ENCODE assay signal across 23 cellular contexts in genomic region chr9:133699546-133699945, GRCh38. TPM values are rescaled to one million over a fixed set of nuclear protein-coding genes. Genes with fewer than 3 reads are reported as not detected.
"Had no signal": no experiment of that assay in that cellular context is flagged by ENCODE, and none has a peak within 500 bp of the region (broad histone marks: within the 10 kb centered on the region; RNA-seq: fewer than 3 reads in every experiment).

No MANE protein-coding gene starts in this region.

- H3K27me3 ChIP-seq: hepatocyte, testis had no signal

- H2AFZ ChIP-seq: hepatocyte had no signal

- H3K27ac ChIP-seq: colonic mucosa, esophagus squamous epithelium, gastroesophageal sphincter, hepatocyte, neutrophil, sigmoid colon, testis, transverse colon had no signal

- H3K27me3 Mint-ChIP-seq: stimulated activated naive CD8-positive, alpha-beta T cell treated with anti-CD3 and anti-CD28 coated beads, Interleukin-15, amount 100 ng/mL, for 72 hours had no signal

- H3K4me3 Mint-ChIP-seq: stimulated activated naive B cell treated with anti-CD40 and anti-IgM and Interleukin-4, amounts not matched to agents 10 μg/mL and 1 μg/mL and 100 μg/mL, for 72 hours had no signal

- H3K79me2 ChIP-seq: hepatocyte had no signal

- FAIRE-seq: kidney had no signal

- H3K4me2 ChIP-seq: hepatocyte had no signal

- H3K4me1 ChIP-seq: colonic mucosa had no signal

- H3K9me3 ChIP-seq: colonic mucosa, esophagus squamous epithelium, gastroesophageal sphincter, neutrophil, sigmoid colon, testis, transverse colon had no signal

- ATAC-seq: gastroesophageal sphincter; left cardiac atrium; left ventricle myocardium superior; stimulated activated naive B cell treated with anti-CD40 and anti-IgM and Interleukin-4, amounts not matched to agents 10 μg/mL and 1 μg/mL and 100 μg/mL, for 72 hours; stimulated activated naive CD8-positive, alpha-beta T cell treated with anti-CD3 and anti-CD28 coated beads, Interleukin-15, amount 100 ng/mL, for 72 hours had no signal

- H3K27ac Mint-ChIP-seq: stimulated activated naive B cell treated with anti-CD40 and anti-IgM and Interleukin-4, amounts not matched to agents 10 μg/mL and 1 μg/mL and 100 μg/mL, for 72 hours; stimulated activated naive CD8-positive, alpha-beta T cell treated with anti-CD3 and anti-CD28 coated beads, Interleukin-15, amount 100 ng/mL, for 72 hours had no signal

- H3K9me3 Mint-ChIP-seq: stimulated activated naive B cell treated with anti-CD40 and anti-IgM and Interleukin-4, amounts not matched to agents 10 μg/mL and 1 μg/mL and 100 μg/mL, for 72 hours had no signal

- H3K36me3 ChIP-seq: colonic mucosa, esophagus squamous epithelium, gastroesophageal sphincter, neutrophil, sigmoid colon, transverse colon had no signal

- DNase-seq: colonic mucosa; dermis blood vessel endothelial cell; esophagus squamous epithelium; foreskin fibroblast; glutamatergic neuron; kidney; left cardiac atrium; left ventricle myocardium superior; mesenchymal stem cell; midbrain; sigmoid colon; stimulated activated CD4-positive, alpha-beta T cell treated with anti-CD3 and anti-CD28 coated beads, Interleukin-2, amount 100 ng/mL, for 24 hours; stimulated activated CD4-positive, alpha-beta T cell treated with anti-CD3 and anti-CD28 coated beads, Interleukin-4, amount 100 ng/mL, for 4 hours; stimulated activated naive B cell treated with anti-CD40 and anti-IgM and Interleukin-4, amounts not matched to agents 10 μg/mL and 1 μg/mL and 100 μg/mL, for 72 hours; stimulated activated naive CD8-positive, alpha-beta T cell treated with anti-CD3 and anti-CD28 coated beads, Interleukin-15, amount 100 ng/mL, for 72 hours; testis; transverse colon had no signal

- H3K4me3 ChIP-seq: colonic mucosa, esophagus squamous epithelium, gastroesophageal sphincter, hepatocyte, lung, sigmoid colon, skin epidermis, testis, transverse colon had no signal

- H3K36me3 Mint-ChIP-seq: stimulated activated naive B cell treated with anti-CD40 and anti-IgM and Interleukin-4, amounts not matched to agents 10 μg/mL and 1 μg/mL and 100 μg/mL, for 72 hours had no signal

RNA-seq across cellular contexts. Expression of gene SARDH, which starts 38.6 kb away (rescaled TPM):
- polyA plus RNA-seq: neural cell had no signal
